16 cellular contexts compared by ENCODE assay signal in the genomic region with DNA sequence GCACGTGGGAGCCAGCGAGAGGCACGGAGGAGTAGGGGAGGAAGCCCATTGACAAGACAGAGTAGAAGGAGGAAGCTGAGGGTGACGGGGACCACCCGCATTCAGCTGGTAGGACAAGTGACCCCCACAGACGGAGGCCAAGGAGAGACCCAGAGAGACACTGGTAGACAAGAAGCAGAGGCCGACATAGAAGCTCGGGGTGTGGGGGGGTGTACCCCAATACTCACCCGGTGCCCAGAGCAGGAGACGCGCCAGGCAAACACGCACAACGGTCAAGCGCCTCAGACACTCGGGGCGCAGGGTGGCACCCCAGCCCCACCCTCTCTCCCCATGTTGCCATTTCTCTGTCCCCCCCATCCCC. TPM values are rescaled to one million over a fixed set of nuclear protein-coding genes. Genes with fewer than 3 reads are reported as not detected.
"Had no signal": no experiment of that assay in that cellular context is flagged by ENCODE, and none has a peak within 500 bp of the region (broad histone marks: within the 10 kb centered on the region; RNA-seq: fewer than 3 reads in every experiment).

No MANE protein-coding gene starts in this region.

- H3K9me3 ChIP-seq: ascending aorta, gastrocnemius medialis, heart right ventricle, left lung, neutrophil, tibial artery had no signal

- H3K4me1 ChIP-seq: ascending aorta, gastrocnemius medialis, left lung had no signal

- H3K4me3 Mint-ChIP-seq: activated T-helper 17 cell treated with anti-CD3 and anti-CD28 coated beads, Interleukin-2, amount 50 U/mL, for 72 hours had no signal

- ATAC-seq: activated T-helper 17 cell treated with anti-CD3 and anti-CD28 coated beads, Interleukin-2, amount 50 U/mL, for 72 hours; gastrocnemius medialis had no signal

- H3K4me3 ChIP-seq: ascending aorta, gastrocnemius medialis, heart right ventricle, left lung, tibial artery had no signal

- H3K27ac ChIP-seq: ascending aorta, gastrocnemius medialis, heart right ventricle, left lung, neutrophil, tibial artery had no signal

- H3K27ac Mint-ChIP-seq: activated T-helper 17 cell treated with anti-CD3 and anti-CD28 coated beads, Interleukin-2, amount 50 U/mL, for 72 hours had no signal

- H3K36me3 ChIP-seq: ascending aorta, gastrocnemius medialis, heart right ventricle, left lung, neutrophil, tibial artery had no signal

- H3K9me3 Mint-ChIP-seq: activated T-helper 17 cell treated with anti-CD3 and anti-CD28 coated beads, Interleukin-2, amount 50 U/mL, for 72 hours had no signal

- H3K4me1 Mint-ChIP-seq: activated T-helper 17 cell treated with anti-CD3 and anti-CD28 coated beads, Interleukin-2, amount 50 U/mL, for 72 hours had no signal

- DNase-seq: activated CD4-positive, alpha-beta T cell treated with anti-CD3 and anti-CD28 coated beads for 1 hour; activated CD4-positive, alpha-beta T cell treated with anti-CD3 and anti-CD28 coated beads, Interleukin-2, amount 50 U/mL, for 4 hours; activated naive CD4-positive, alpha-beta T cell treated with Interleukin-2 at 50 U/mL for 16 hours; erythroblast; gastrocnemius medialis; heart right ventricle; kidney; left lung; mammary epithelial cell; stimulated activated CD4-positive, alpha-beta T cell treated with anti-CD3 and anti-CD28 coated beads, Interleukin-12 subunit alpha, Interleukin-12 subunit beta, amount 100 ng/mL, for 4 hours; stimulated activated CD4-positive, alpha-beta T cell treated with anti-CD3 and anti-CD28 coated beads, Interleukin-2, amount 100 ng/mL, for 24 hours; tibial artery had no signal

RNA-seq across cellular contexts. Expression of a gene that starts 23.6 kb away (rescaled TPM):
- total RNA-seq: activated T-helper 17 cell treated with anti-CD3 and anti-CD28 coated beads, Interleukin-2, amount 50 U/mL, for 72 hours; bronchial epithelial cell had no signal

RNA-seq across cellular contexts. Expression of a gene that starts 27.1 kb away (rescaled TPM):
- total RNA-seq: ascending aorta had no signal

RNA-seq across cellular contexts. Expression of a gene that starts 46.8 kb away (rescaled TPM):
- total RNA-seq: activated T-helper 17 cell treated with anti-CD3 and anti-CD28 coated beads, Interleukin-2, amount 50 U/mL, for 72 hours; ascending aorta; bronchial epithelial cell; gastrocnemius medialis; mammary epithelial cell had no signal
- polyA plus RNA-seq: mammary epithelial cell had no signal

RNA-seq across cellular contexts. Expression of a gene that starts 56.4 kb away (rescaled TPM):
- total RNA-seq: activated T-helper 17 cell treated with anti-CD3 and anti-CD28 coated beads, Interleukin-2, amount 50 U/mL, for 72 hours; bronchial epithelial cell; mammary epithelial cell had no signal
- polyA plus RNA-seq: mammary epithelial cell had no signal
